Comparison of ENCODE assay signal across 13 cellular contexts in genomic region chr12:103431387-103431786, GRCh38.
"Had no signal": no experiment of that assay in that cellular context is flagged by ENCODE, and none has a peak within 500 bp of the region (broad histone marks: within the 10 kb centered on the region; RNA-seq: fewer than 3 reads in every experiment).

No MANE protein-coding gene starts in this region.

- H3K27me3 ChIP-seq: ascending aorta, pancreas had no signal

- H3K4me3 ChIP-seq: ascending aorta, pancreas had no signal

- H3K27ac Mint-ChIP-seq: activated CD4-positive, alpha-beta T cell treated with anti-CD3 and anti-CD28 coated beads for 36 hours; activated CD8-positive, alpha-beta T cell treated with anti-CD3 and anti-CD28 coated beads for 36 hours; activated naive CD8-positive, alpha-beta T cell treated with anti-CD3 and anti-CD28 coated beads, Interleukin-2, amount 50 U/mL, for 24 hours; activated T-helper 1 cell treated with anti-CD3 and anti-CD28 coated beads, Interleukin-12 subunit alpha, Interleukin-12 subunit beta, Interleukin-2, Interleukin-4 antibody, amounts not matched to agents 30 ng/mL and 10 ng/mL and 1 ng/mL, durations not matched to agents 14 hours and 24 hours and 36 hours had no signal

- DNase-seq: activated CD4-positive, alpha-beta T cell treated with anti-CD3 and anti-CD28 coated beads for 36 hours; activated CD8-positive, alpha-beta memory T cell treated with anti-CD3 and anti-CD28 coated beads, Interleukin-2, amount 50 U/mL, for 48 hours; activated CD8-positive, alpha-beta T cell treated with anti-CD3 and anti-CD28 coated beads for 36 hours; activated naive CD4-positive, alpha-beta T cell; activated naive CD8-positive, alpha-beta T cell treated with anti-CD3 and anti-CD28 coated beads, Interleukin-2, amount 50 U/mL, for 24 hours; hypothalamus; midbrain; pancreas; stimulated activated CD4-positive, alpha-beta T cell treated with anti-CD3 and anti-CD28 coated beads, Interleukin-2, amount 100 ng/mL, for 48 hours had no signal

- FAIRE-seq: bronchial epithelial cell, pancreas, urothelium cell line had no signal

- ATAC-seq: activated CD4-positive, alpha-beta T cell treated with anti-CD3 and anti-CD28 coated beads for 36 hours; pancreas had no signal

- H3K27me3 Mint-ChIP-seq: activated CD4-positive, alpha-beta T cell treated with anti-CD3 and anti-CD28 coated beads for 36 hours; activated CD8-positive, alpha-beta T cell treated with anti-CD3 and anti-CD28 coated beads for 36 hours; activated naive CD8-positive, alpha-beta T cell treated with anti-CD3 and anti-CD28 coated beads, Interleukin-2, amount 50 U/mL, for 24 hours had no signal

- H3K27ac ChIP-seq: ascending aorta, pancreas had no signal

- H3K4me1 ChIP-seq: ascending aorta, pancreas had no signal

- H3K4me1 Mint-ChIP-seq: activated CD4-positive, alpha-beta T cell treated with anti-CD3 and anti-CD28 coated beads for 36 hours had no signal

- H3K4me3 Mint-ChIP-seq: activated CD4-positive, alpha-beta T cell treated with anti-CD3 and anti-CD28 coated beads for 36 hours; activated CD8-positive, alpha-beta T cell treated with anti-CD3 and anti-CD28 coated beads for 36 hours; activated naive CD8-positive, alpha-beta T cell treated with anti-CD3 and anti-CD28 coated beads, Interleukin-2, amount 50 U/mL, for 24 hours; activated T-helper 1 cell treated with anti-CD3 and anti-CD28 coated beads, Interleukin-12 subunit alpha, Interleukin-12 subunit beta, Interleukin-2, Interleukin-4 antibody, amounts not matched to agents 30 ng/mL and 10 ng/mL and 1 ng/mL, durations not matched to agents 14 hours and 24 hours and 36 hours had no signal

- H3K9me3 ChIP-seq: ascending aorta, pancreas had no signal

- H3K36me3 ChIP-seq: ascending aorta, pancreas had no signal
